ENCODE assay signal across 11 cellular contexts in the genomic region with DNA sequence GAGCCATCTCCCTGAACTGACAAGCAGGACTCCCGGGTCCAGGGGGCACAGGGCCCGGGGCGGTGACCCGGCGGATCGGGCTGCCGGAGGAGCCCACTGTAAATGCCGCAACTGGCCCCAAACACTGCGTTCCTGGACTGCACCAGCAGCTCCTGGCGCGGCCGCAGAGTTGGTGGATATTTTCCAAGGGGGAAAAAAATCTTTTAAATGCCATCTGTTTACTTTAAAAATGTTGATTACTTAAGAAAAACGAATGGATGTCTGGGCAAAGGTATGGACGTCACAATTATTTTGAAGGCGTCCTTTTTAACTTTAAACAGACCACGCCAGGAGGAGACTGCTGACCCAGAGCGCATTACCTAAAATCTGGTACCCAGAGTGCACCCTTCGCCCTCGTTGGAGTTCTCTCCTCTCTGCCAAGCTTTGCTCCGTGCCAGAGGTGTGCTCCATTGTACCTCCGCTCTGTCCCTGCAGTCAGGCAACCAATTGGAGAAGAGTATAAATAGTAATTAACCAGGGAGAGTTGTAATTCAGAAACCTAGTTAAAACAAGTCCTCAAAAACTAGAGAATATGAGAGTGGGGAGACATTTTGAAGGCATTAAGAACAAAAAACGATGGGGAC. TPM values are rescaled to one million over a fixed set of nuclear protein-coding genes. Genes with fewer than 3 reads are reported as not detected.
DNase-seq lines count a peak whose midpoint lies in the region; ATAC-seq and TF ChIP-seq lines count a peak whose summit lies in the region.
"Had no signal": no experiment of that assay in that cellular context is flagged by ENCODE, and none has a peak within 500 bp of the region (broad histone marks: within the 10 kb centered on the region; RNA-seq: fewer than 3 reads in every experiment).

No MANE protein-coding gene starts in this region.

- DNase-seq in AG09309 (ENCODE audit: low read depth) (no peak), ecto neural progenitor cell (ENCODE audit: low spot score) (peak; percentile 63), naive B cell (no peak), NCI-H774 (lab: John Stamatoyannopoulos, UW) (no peak), NCI-H1417 treated with DMSO at 0.1 percent for 48 hours (lab: John Stamatoyannopoulos, UW) (no peak)
- DNase-seq: amygdala, DMS79 treated with DMSO at 0.1 percent for 48 hours, NCI-H2081 treated with DMSO at 0.1 percent for 48 hours had no signal

- no peaks in the 10 kb centered on the region for H3K36me3 ChIP-seq in HUES64 (ENCODE audit: insufficient read depth, low read length)

- H3K9ac ChIP-seq in HUES64 (ENCODE audit: low read depth, low read length) = no peak overlapping the region

- H3K36me3 Mint-ChIP-seq in naive B cell = no peaks in the 10 kb centered on the region

- ATAC-seq in naive B cell (ENCODE audit: low read depth in 2 of 2) = no peak
- ATAC-seq in HG02610 (IDR thresholded peaks at IDR 0.05; ENCODE audit: unreplicated experiment) = no peak
- ATAC-seq in esophagus mucosa = no peak

- peak overlapping the region; percentile 86 for H3K4me3 ChIP-seq in AG09309 (ENCODE audit: control insufficient read depth, low read depth, low read length)
- peak overlapping the region; percentile 75 for H3K4me3 ChIP-seq in HUES64 (ENCODE audit: low read length)

- peaks cover 0 to 8% (median 2%) of the 10 kb centered on the region in 7 donors for H3K9me3 Mint-ChIP-seq in naive B cell

- H3K9me3 ChIP-seq in HUES64 (ENCODE audit: insufficient read depth, low read depth, low read length) = no peaks in the 10 kb centered on the region

- no peak overlapping the region for H3K27ac ChIP-seq in HUES64 (ENCODE audit: low read depth, low read length)

- TF ChIP-seq CTCF in AG09309 (IDR thresholded peaks at IDR 0.05; ENCODE audit: control insufficient read depth, insufficient read depth, low read depth, low read length, missing control alignments) = no peak

- H3K4me1 Mint-ChIP-seq in naive B cell = peaks cover 34 to 52% (median 35%) of the 10 kb centered on the region in 3 donors

- H3K4me1 ChIP-seq in HUES64 (ENCODE audit: insufficient read depth, low read length) = peaks cover 52% of the 10 kb centered on the region

- H3K27me3 ChIP-seq in HUES64 (ENCODE audit: insufficient read depth, low read length) = peaks cover 69% of the 10 kb centered on the region

- H3K4me3 Mint-ChIP-seq in naive B cell = peak overlapping the region in 5 of 8 donors; percentile 37 to 51 (median 40)

- H3K27me3 Mint-ChIP-seq in naive B cell = peaks cover 13 to 40% (median 34%) of the 10 kb centered on the region in 3 donors

- WGBS in HUES64 = 10% methylated on average over 22 of the region's 22 CpGs

- peak overlapping the region in 3 of 6 donors; percentile 63 to 95 (median 84) for H3K27ac Mint-ChIP-seq in naive B cell

RNA-seq across cellular contexts. Expression of a gene that starts 3.5 kb away (rescaled TPM):
- polyA plus RNA-seq in HUES64 (2013, experiment 1 of 2) = 5.8 TPM
- 5.2 TPM for polyA plus RNA-seq in HUES64 (2013, experiment 2 of 2)
- 1 to 10 TPM in 4 of 6 donors, under 1 TPM in 2; 0.22 to 3.1 (median 2.6) TPM for polyA plus RNA-seq in naive B cell (ENCODE audit: low read depth in 6 of 6)
- total RNA-seq in esophagus mucosa = 2.5 TPM
